8 cellular contexts compared by ENCODE assay signal in the genomic region with DNA sequence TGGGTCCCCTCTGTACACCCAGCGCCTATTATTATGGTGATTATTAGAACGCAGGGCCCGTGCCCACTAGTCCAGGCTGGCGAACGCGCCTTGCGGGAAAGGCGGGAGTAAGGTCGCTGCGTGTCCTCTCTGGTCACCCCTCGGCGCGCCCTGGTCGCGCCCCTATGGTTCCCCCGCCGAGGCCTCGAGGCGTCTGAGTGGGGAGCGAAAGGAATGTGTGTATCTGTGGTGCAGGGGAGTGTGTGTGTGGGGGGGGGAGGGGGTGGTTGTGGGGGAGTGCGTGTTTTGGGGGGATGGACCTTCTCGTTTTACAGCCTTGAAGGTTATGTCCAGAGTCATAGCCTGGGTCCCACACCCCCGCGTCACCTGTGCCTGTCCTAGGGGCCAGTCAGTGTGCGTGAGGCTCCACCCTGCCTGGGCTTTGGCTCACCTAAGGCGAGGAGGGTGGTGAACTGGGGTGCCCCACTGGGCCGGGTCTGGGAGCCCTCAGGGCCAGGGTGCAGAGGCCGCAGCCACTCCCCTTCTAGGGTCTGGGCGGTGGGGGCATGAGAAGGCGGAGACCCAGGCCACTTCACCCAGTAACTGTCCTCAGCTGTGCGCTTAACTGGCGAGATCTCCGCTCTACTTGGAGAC. TPM values are rescaled to one million over a fixed set of nuclear protein-coding genes. Genes with fewer than 3 reads are reported as not detected.
DNase-seq lines count a peak whose midpoint lies in the region; ATAC-seq and TF ChIP-seq lines count a peak whose summit lies in the region.
"Not testable (repeated sequence)": the region's sequence is repeated elsewhere in the genome, so short reads cannot be mapped to it uniquely, and the experiment has no call there.
"Had no signal": no experiment of that assay in that cellular context is flagged by ENCODE, and none has a peak within 500 bp of the region (broad histone marks: within the 10 kb centered on the region; RNA-seq: fewer than 3 reads in every experiment).

Gene SYT15B, minus strand, starts transcription at position 50 of the 633 bp plus-strand sequence. CDS start 952 bp downstream, outside the sequence.

- H3K18ac ChIP-seq in trophoblast cell (ENCODE audit: low read length): peak within 1 kb of the TSS; percentile 65

- not testable (repeated sequence) for H3K9me3 Mint-ChIP-seq in endodermal cell; stimulated activated naive CD8-positive, alpha-beta T cell treated with anti-CD3 and anti-CD28 coated beads, Interleukin-15, amount 100 ng/mL, for 72 hours

- H3K4me3 Mint-ChIP-seq in endodermal cell; stimulated activated naive CD8-positive, alpha-beta T cell treated with anti-CD3 and anti-CD28 coated beads, Interleukin-15, amount 100 ng/mL, for 72 hours: not testable (repeated sequence)

- H3K27ac ChIP-seq in HUES48 (ENCODE audit: low read depth, low read length); endodermal cell (ENCODE audit: low read depth, low read length); right cardiac atrium (ENCODE audit: low read length); trophoblast cell (ENCODE audit: low read depth, low read length): not testable (repeated sequence)
- peak within 1 kb of the TSS; percentile 56 for H3K27ac ChIP-seq in lower lobe of right lung

- peak within 1 kb of the TSS; percentile 26; the same call in 1 of the 2 replicates for H3K4me3 ChIP-seq in HUES48 (ENCODE audit: low read depth, low read length)
- H3K4me3 ChIP-seq in astrocyte of the cerebellum (ENCODE audit: low read depth, low read length): peak within 1 kb of the TSS; percentile 21
- not testable (repeated sequence) for H3K4me3 ChIP-seq in endodermal cell (ENCODE audit: low read length); right cardiac atrium (ENCODE audit: low read length); trophoblast cell (ENCODE audit: low read depth, low read length)
- peak within 1 kb of the TSS; percentile 44 for H3K4me3 ChIP-seq in lower lobe of right lung

- peak within 1 kb of the TSS; percentile 63 for H3K4me2 ChIP-seq in trophoblast cell (ENCODE audit: low read length)

- not testable (repeated sequence) for ATAC-seq in right cardiac atrium
- peak in 1 of 2 donors; percentile 4 for ATAC-seq in lower lobe of right lung
- ATAC-seq in stimulated activated naive CD8-positive, alpha-beta T cell treated with anti-CD3 and anti-CD28 coated beads, Interleukin-15, amount 100 ng/mL, for 72 hours: peak; percentile 27

- H2BK12ac ChIP-seq in trophoblast cell (ENCODE audit: low read length): not testable (repeated sequence)

- H3K79me1 ChIP-seq in trophoblast cell (ENCODE audit: low read length): not testable (repeated sequence)

- not testable (repeated sequence) for H3K27ac Mint-ChIP-seq in endodermal cell; stimulated activated naive CD8-positive, alpha-beta T cell treated with anti-CD3 and anti-CD28 coated beads, Interleukin-15, amount 100 ng/mL, for 72 hours

- H3K27me3 Mint-ChIP-seq in endodermal cell (ENCODE audit: insufficient read depth); stimulated activated naive CD8-positive, alpha-beta T cell treated with anti-CD3 and anti-CD28 coated beads, Interleukin-15, amount 100 ng/mL, for 72 hours: not testable (repeated sequence)

- not testable (repeated sequence) for H2AFZ ChIP-seq in trophoblast cell (ENCODE audit: insufficient read depth, low read length, poor library complexity)

- not testable (repeated sequence) for H3K4ac ChIP-seq in trophoblast cell (ENCODE audit: low read depth, low read length)

- not testable (repeated sequence) for H2BK120ac ChIP-seq in trophoblast cell (ENCODE audit: insufficient read depth, low read length, poor library complexity)

- not testable (repeated sequence) for H3K4me1 Mint-ChIP-seq in endodermal cell; stimulated activated naive CD8-positive, alpha-beta T cell treated with anti-CD3 and anti-CD28 coated beads, Interleukin-15, amount 100 ng/mL, for 72 hours

- H3K79me2 ChIP-seq in trophoblast cell (ENCODE audit: control insufficient read depth, insufficient read depth, low read length, poor library complexity): not testable (repeated sequence)

- not testable (repeated sequence) for H2BK5ac ChIP-seq in trophoblast cell (ENCODE audit: low read depth, low read length, poor library complexity)

- H3K9me3 ChIP-seq in HUES48 (ENCODE audit: control insufficient read depth, insufficient read depth, low read length); endodermal cell (ENCODE audit: control insufficient read depth, low read length); right cardiac atrium (ENCODE audit: control insufficient read depth, low read length); lower lobe of right lung; trophoblast cell (ENCODE audit: insufficient read depth, low read depth, low read length): not testable (repeated sequence)

- H3K14ac ChIP-seq in trophoblast cell (ENCODE audit: low read length): not testable (repeated sequence)

- not testable (repeated sequence) for TF ChIP-seq CTCF in astrocyte of the cerebellum (IDR thresholded peaks at IDR 0.05; ENCODE audit: low read depth, low read length, missing control alignments); endodermal cell (conservative IDR thresholded peaks at IDR 0.05); lower lobe of right lung (IDR thresholded peaks at IDR 0.05)

- H4K12ac ChIP-seq in trophoblast cell (ENCODE audit: low read depth, low read length): not testable (repeated sequence)

- intact Hi-C loops in right cardiac atrium (cut with DNase I); lower lobe of right lung (cut with DNase I): not testable (repeated sequence)

- peak within 1 kb of the TSS; percentile 28 for H4K91ac ChIP-seq in trophoblast cell (ENCODE audit: low read depth, low read length)

- not testable (repeated sequence) for H3K4me1 ChIP-seq in HUES48 (ENCODE audit: control insufficient read depth, insufficient read depth, low read length); endodermal cell (ENCODE audit: control insufficient read depth, insufficient read depth, low read length); right cardiac atrium (ENCODE audit: control insufficient read depth, insufficient read depth, low read length); lower lobe of right lung; trophoblast cell (ENCODE audit: control insufficient read depth in 1 of 2, insufficient read depth in 2 of 2, low read length in 2 of 2)

- H3K27me3 ChIP-seq in HUES48 (ENCODE audit: control insufficient read depth, insufficient read depth, low read length): peaks cover 12% of the 10 kb centered on the region
- not testable (repeated sequence) for H3K27me3 ChIP-seq in endodermal cell (ENCODE audit: control insufficient read depth, insufficient read depth, low read length, poor library complexity, severe bottlenecking); right cardiac atrium (ENCODE audit: control insufficient read depth, insufficient read depth); lower lobe of right lung (ENCODE audit: low read depth); trophoblast cell (ENCODE audit: insufficient read depth, low read length)

- WGBS in endodermal cell (ENCODE audit: insufficient coverage in 1 of 2, insufficient read length in 1 of 2), 2 experiments: 74% methylated on average over 18 of the region's 33 CpGs; no CpG with 5 or more reads in 1 of the 2 experiments
- 42% methylated on average over 26 of the region's 33 CpGs for WGBS in right cardiac atrium
- no CpG with 5 or more reads among the region's 33 CpGs for WGBS in trophoblast cell (ENCODE audit: extremely low coverage, insufficient coverage, insufficient read length)

- DNase-seq in astrocyte of the cerebellum (ENCODE audit: low read depth); lower lobe of right lung; trophoblast cell; stimulated activated naive CD8-positive, alpha-beta T cell treated with anti-CD3 and anti-CD28 coated beads, Interleukin-15, amount 100 ng/mL, for 72 hours: not testable (repeated sequence)
- DNase-seq in endodermal cell: peak; percentile 34
- peak in 2 of 3 donors; percentile 13 to 41 for DNase-seq in right cardiac atrium

- H3K23ac ChIP-seq in trophoblast cell (ENCODE audit: low read length): not testable (repeated sequence)

- H3K36me3 Mint-ChIP-seq in endodermal cell (ENCODE audit: low read depth): not testable (repeated sequence)

- in situ Hi-C loops in astrocyte of the cerebellum (cut with HindIII; ENCODE audit: low sequenced_read_pairs): not testable (repeated sequence)

- not testable (repeated sequence) for H4K8ac ChIP-seq in trophoblast cell (ENCODE audit: low read depth, low read length)

- not testable (repeated sequence) for H3K9ac ChIP-seq in HUES48 (ENCODE audit: low read depth, low read length); endodermal cell (ENCODE audit: extremely low read depth, low read length, poor library complexity, severe bottlenecking); trophoblast cell (ENCODE audit: low read length)

- not testable (repeated sequence) for H3K36me3 ChIP-seq in HUES48 (ENCODE audit: control insufficient read depth, insufficient read depth, low read length); endodermal cell (ENCODE audit: control insufficient read depth, insufficient read depth, low read length); lower lobe of right lung; trophoblast cell (ENCODE audit: control insufficient read depth in 1 of 2, insufficient read depth in 2 of 2, low read length in 2 of 2)

- not testable (repeated sequence) for H2AK5ac ChIP-seq in trophoblast cell (ENCODE audit: low read length)

RNA-seq across cellular contexts. Expression of gene SYT15B, which starts in this region (rescaled TPM):
- total RNA-seq in endodermal cell (under 1 TPM; 0.26 to 0.33 TPM), right cardiac atrium (1 to 10 TPM in 3 of 4 donors, under 1 TPM in 1; 0.79 to 2.2 (median 1.1) TPM), lower lobe of right lung (40.6 TPM)
- polyA plus RNA-seq in endodermal cell (2013, experiment 1 of 2): 0.11 TPM
- polyA plus RNA-seq in endodermal cell (2013, experiment 2 of 2): 0.12 TPM
- 0.81 TPM for polyA plus RNA-seq in right cardiac atrium
- 3.8 and 4.3 TPM in 2 replicates for polyA plus RNA-seq in trophoblast cell (2013)
- polyA plus RNA-seq: CD14-positive monocyte had no signal

Comparison
In these comparisons a context has a peak if more than half of its experiments do, and no peak if none do; other contexts are left out.
1. RNA of gene SYT15B (total RNA-seq): 40.6 TPM in lower lobe of right lung (single experiment); 0.79 to 2.2 TPM in right cardiac atrium and 0.26 to 0.33 TPM in endodermal cell; every median in the first group is over 10 times any median in the second.
2. Peak in DNase-seq in endodermal cell; RNA of the gene not detected or under 1 TPM.